27 cellular contexts compared by ENCODE assay signal in genomic region chr6:24840187-24840586, GRCh38. TPM values are rescaled to one million over a fixed set of nuclear protein-coding genes. Genes with fewer than 3 reads are reported as not detected.
A peak's percentile ranks its signal among the peaks of the same experiment; 100 is the strongest.
DNase-seq lines count a peak whose midpoint lies in the region; ATAC-seq and TF ChIP-seq lines count a peak whose summit lies in the region.
"Had no signal": no experiment of that assay in that cellular context is flagged by ENCODE, and none has a peak within 500 bp of the region (broad histone marks: within the 10 kb centered on the region; RNA-seq: fewer than 3 reads in every experiment).

No MANE protein-coding gene starts in this region.

- no peaks in the 10 kb centered on the region for H3K9me3 ChIP-seq in CD4-positive, alpha-beta T cell (ENCODE audit: control insufficient read depth, low read length)
- H3K9me3 ChIP-seq in PC-3 (ENCODE audit: low read length), result no peaks in the 10 kb centered on the region
- H3K9me3 ChIP-seq: esophagus squamous epithelium, heart right ventricle, psoas muscle, sigmoid colon, stomach, tibial nerve had no signal

- no peak for TF ChIP-seq CTCF in activated CD8-positive, alpha-beta T cell treated with anti-CD3 and anti-CD28 coated beads for 36 hours (IDR thresholded peaks at IDR 0.05)
- TF ChIP-seq CTCF in CD4-positive, alpha-beta T cell (IDR thresholded peaks at IDR 0.05), result no peak
- TF ChIP-seq CTCF in natural killer cell (IDR thresholded peaks at IDR 0.05) (no peak), PC-3 (conservative IDR thresholded peaks at IDR 0.05; ENCODE audit: low read depth, low read length) (no peak)

- H3K4me1 ChIP-seq in PC-3 (ENCODE audit: insufficient read depth, low read length), result no peaks in the 10 kb centered on the region
- H3K4me1 ChIP-seq: psoas muscle had no signal

- H3K27ac ChIP-seq in CD4-positive, alpha-beta T cell (ENCODE audit: low read depth, low read length), result peak overlapping the region; percentile 32
- H3K27ac ChIP-seq in PC-3 (ENCODE audit: low read length), result no peak overlapping the region
- H3K27ac ChIP-seq: coronary artery, esophagus squamous epithelium, heart right ventricle, HL-60, psoas muscle, RWPE1, sigmoid colon, stomach, tibial nerve had no signal

- H3K27me3 Mint-ChIP-seq in activated CD8-positive, alpha-beta T cell treated with anti-CD3 and anti-CD28 coated beads for 36 hours, result no peaks in the 10 kb centered on the region
- no peaks in the 10 kb centered on the region for H3K27me3 Mint-ChIP-seq in activated CD8-positive, alpha-beta T cell treated with anti-CD3 and anti-CD28 coated beads, Interleukin-2, amount 10 ng/mL, durations not matched to agents 7 days and 5 days (ENCODE audit: low read depth)
- no peaks in the 10 kb centered on the region for H3K27me3 Mint-ChIP-seq in CD4-positive, alpha-beta T cell
- H3K27me3 Mint-ChIP-seq in activated T-helper 17 cell treated with anti-CD3 and anti-CD28 coated beads, Interleukin-2, amount 50 U/mL, for 72 hours, result no peaks in the 10 kb centered on the region
- H3K27me3 Mint-ChIP-seq in natural killer cell (ENCODE audit: low read depth in 2 of 2), result no peaks in the 10 kb centered on the region

- H3K4me1 Mint-ChIP-seq in activated CD8-positive, alpha-beta T cell treated with anti-CD3 and anti-CD28 coated beads for 36 hours (ENCODE audit: low read depth), result peaks cover 67% of the 10 kb centered on the region
- peaks cover 48% of the 10 kb centered on the region for H3K4me1 Mint-ChIP-seq in activated CD8-positive, alpha-beta T cell treated with anti-CD3 and anti-CD28 coated beads, Interleukin-2, amount 10 ng/mL, durations not matched to agents 7 days and 5 days (ENCODE audit: low read depth)
- H3K4me1 Mint-ChIP-seq in CD4-positive, alpha-beta T cell (ENCODE audit: low read depth), result peaks cover 79% of the 10 kb centered on the region
- peaks cover 25% of the 10 kb centered on the region for H3K4me1 Mint-ChIP-seq in activated T-helper 17 cell treated with anti-CD3 and anti-CD28 coated beads, Interleukin-2, amount 50 U/mL, for 72 hours
- H3K4me1 Mint-ChIP-seq in natural killer cell, result peaks cover 40 to 43% of the 10 kb centered on the region in 2 donors

- no peaks in the 10 kb centered on the region for H3K9me2 ChIP-seq in PC-3 (replicated peaks; ENCODE audit: low read length)

- H3F3A ChIP-seq in PC-3 (ENCODE audit: low read length, unreplicated experiment), result no peaks in the 10 kb centered on the region

- H3K36me3 ChIP-seq in PC-3 (ENCODE audit: low read depth, low read length), result no peaks in the 10 kb centered on the region
- H3K36me3 ChIP-seq: esophagus squamous epithelium had no signal

- no peak overlapping the region for H3K4me3 ChIP-seq in PC-3 (ENCODE audit: low read length)
- H3K4me3 ChIP-seq: coronary artery, esophagus squamous epithelium, heart right ventricle, psoas muscle, sigmoid colon, stomach, tibial nerve had no signal

- H4K20me1 ChIP-seq in PC-3 (ENCODE audit: low read length), result no peaks in the 10 kb centered on the region

- CTCF ChIA-PET in activated CD8-positive, alpha-beta T cell treated with anti-CD3 and anti-CD28 coated beads for 36 hours (lab: Charles Lee), result interaction anchor here (1.3 to 1.5 kb wide), 2 partner anchors 16 to 152 kb away, joined by 4 read pairs; no protein-coding TSS in a partner anchor
- CTCF ChIA-PET in activated CD8-positive, alpha-beta T cell treated with anti-CD3 and anti-CD28 coated beads, Interleukin-2, amount 10 ng/mL, durations not matched to agents 7 days and 5 days (lab: Charles Lee), result no interaction called here
- CTCF ChIA-PET in CD4-positive, alpha-beta T cell (lab: Charles Lee), result interaction anchor here (0.7 to 0.9 kb wide), 2 partner anchors 96 to 178 kb away, joined by 3 to 6 read pairs; no protein-coding TSS in a partner anchor
- CTCF ChIA-PET in PC-3 (lab: Charles Lee), result no interaction called here

- H3K9ac ChIP-seq in PC-3 (ENCODE audit: low read length), result no peak overlapping the region

- intact Hi-C loops in activated CD8-positive, alpha-beta T cell treated with anti-CD3 and anti-CD28 coated beads for 36 hours (cut with micrococcal nuclease), result no loop called here
- intact Hi-C loops in CD4-positive, alpha-beta T cell (cut with DNase I, micrococcal nuclease), result no loop called here
- intact Hi-C loops in natural killer cell (cut with micrococcal nuclease), result no loop called here
- intact Hi-C loops in PC-3 (cut with micrococcal nuclease), result no loop called here

- peaks cover 72% of the 10 kb centered on the region for H3K36me3 Mint-ChIP-seq in activated CD8-positive, alpha-beta T cell treated with anti-CD3 and anti-CD28 coated beads for 36 hours (ENCODE audit: low read depth)
- H3K36me3 Mint-ChIP-seq in activated CD8-positive, alpha-beta T cell treated with anti-CD3 and anti-CD28 coated beads, Interleukin-2, amount 10 ng/mL, durations not matched to agents 7 days and 5 days (ENCODE audit: low read depth), result peaks cover 86% of the 10 kb centered on the region
- H3K36me3 Mint-ChIP-seq in CD4-positive, alpha-beta T cell (ENCODE audit: low read depth), result peaks cover 96% of the 10 kb centered on the region
- H3K36me3 Mint-ChIP-seq in activated T-helper 17 cell treated with anti-CD3 and anti-CD28 coated beads, Interleukin-2, amount 50 U/mL, for 72 hours (ENCODE audit: low read depth), result peaks cover 92% of the 10 kb centered on the region
- peaks cover 1% of the 10 kb centered on the region for H3K36me3 Mint-ChIP-seq in natural killer cell

- H3K27me3 ChIP-seq in CD4-positive, alpha-beta T cell (ENCODE audit: control insufficient read depth, insufficient read depth, low read length), result no peaks in the 10 kb centered on the region
- H3K27me3 ChIP-seq in PC-3 (ENCODE audit: low read length), result 0 out of 2 replicates have a peak, but pooled peaks cover 17% of the 10 kb centered on the region
- H3K27me3 ChIP-seq: esophagus squamous epithelium, heart right ventricle, sigmoid colon, stomach, tibial nerve had no signal

- BruUV-seq in PC-3 (replicated peaks; lab: Mats Ljungman, UMichigan), result no TSS peak

- no peak overlapping the region for H2AFZ ChIP-seq in PC-3 (ENCODE audit: low read length)

- peak overlapping the region; percentile 64 for H3K27ac Mint-ChIP-seq in activated CD8-positive, alpha-beta T cell treated with anti-CD3 and anti-CD28 coated beads for 36 hours
- no peak overlapping the region for H3K27ac Mint-ChIP-seq in activated CD8-positive, alpha-beta T cell treated with anti-CD3 and anti-CD28 coated beads, Interleukin-2, amount 10 ng/mL, durations not matched to agents 7 days and 5 days
- peak overlapping the region; percentile 90 for H3K27ac Mint-ChIP-seq in CD4-positive, alpha-beta T cell
- peak overlapping the region; percentile 31 for H3K27ac Mint-ChIP-seq in activated T-helper 17 cell treated with anti-CD3 and anti-CD28 coated beads, Interleukin-2, amount 50 U/mL, for 72 hours
- H3K27ac Mint-ChIP-seq in natural killer cell, result peak overlapping the region; percentile 80 to 84

- H3K9me3 Mint-ChIP-seq in activated CD8-positive, alpha-beta T cell treated with anti-CD3 and anti-CD28 coated beads for 36 hours, result no peaks in the 10 kb centered on the region
- H3K9me3 Mint-ChIP-seq in activated CD8-positive, alpha-beta T cell treated with anti-CD3 and anti-CD28 coated beads, Interleukin-2, amount 10 ng/mL, durations not matched to agents 7 days and 5 days (ENCODE audit: insufficient read depth), result no peaks in the 10 kb centered on the region
- H3K9me3 Mint-ChIP-seq in CD4-positive, alpha-beta T cell, result no peaks in the 10 kb centered on the region
- no peaks in the 10 kb centered on the region for H3K9me3 Mint-ChIP-seq in activated T-helper 17 cell treated with anti-CD3 and anti-CD28 coated beads, Interleukin-2, amount 50 U/mL, for 72 hours
- H3K9me3 Mint-ChIP-seq in natural killer cell, result no peaks in the 10 kb centered on the region

- ATAC-seq in activated CD8-positive, alpha-beta T cell treated with anti-CD3 and anti-CD28 coated beads for 36 hours, result no peak
- ATAC-seq in activated CD8-positive, alpha-beta T cell treated with anti-CD3 and anti-CD28 coated beads, Interleukin-2, amount 10 ng/mL, durations not matched to agents 7 days and 5 days, result no peak
- no peak for ATAC-seq in CD4-positive, alpha-beta T cell (ENCODE audit: poor library complexity)
- ATAC-seq in activated T-helper 17 cell treated with anti-CD3 and anti-CD28 coated beads, Interleukin-2, amount 50 U/mL, for 72 hours (replicated peaks), result no peak
- ATAC-seq in natural killer cell (no peak), PC-3 (no peak)
- ATAC-seq: heart right ventricle, left colon, psoas muscle had no signal

- no peaks in the 10 kb centered on the region for H3K79me2 ChIP-seq in PC-3 (ENCODE audit: low read length)

- H3K4me2 ChIP-seq in PC-3 (ENCODE audit: low read length), result no peak overlapping the region

- POLR2A ChIA-PET in activated CD8-positive, alpha-beta T cell treated with anti-CD3 and anti-CD28 coated beads for 36 hours (lab: Charles Lee), result interaction anchor here (1.0 kb wide), 1 partner anchor 69 kb away, joined by 3 read pairs; no protein-coding TSS in a partner anchor
- POLR2A ChIA-PET in activated CD8-positive, alpha-beta T cell treated with anti-CD3 and anti-CD28 coated beads, Interleukin-2, amount 10 ng/mL, durations not matched to agents 7 days and 5 days (lab: Charles Lee), result no interaction called here
- POLR2A ChIA-PET in CD4-positive, alpha-beta T cell (lab: Charles Lee), result interaction anchor here (1.2 kb wide), 1 partner anchor 155 kb away, joined by 3 read pairs; no protein-coding TSS in a partner anchor
- POLR2A ChIA-PET in PC-3 (lab: Charles Lee; ENCODE audit: unreplicated experiment), result no interaction called here

- H3K4me3 Mint-ChIP-seq in activated CD8-positive, alpha-beta T cell treated with anti-CD3 and anti-CD28 coated beads for 36 hours, result no peak overlapping the region
- H3K4me3 Mint-ChIP-seq in activated CD8-positive, alpha-beta T cell treated with anti-CD3 and anti-CD28 coated beads, Interleukin-2, amount 10 ng/mL, durations not matched to agents 7 days and 5 days, result no peak overlapping the region
- H3K4me3 Mint-ChIP-seq in CD4-positive, alpha-beta T cell, result no peak overlapping the region
- peak overlapping the region; percentile 51 for H3K4me3 Mint-ChIP-seq in activated T-helper 17 cell treated with anti-CD3 and anti-CD28 coated beads, Interleukin-2, amount 50 U/mL, for 72 hours
- no peak overlapping the region for H3K4me3 Mint-ChIP-seq in natural killer cell

- no peak for DNase-seq in activated CD8-positive, alpha-beta T cell treated with anti-CD3 and anti-CD28 coated beads for 36 hours
- no peak for DNase-seq in activated CD8-positive, alpha-beta T cell treated with anti-CD3 and anti-CD28 coated beads, Interleukin-2, amount 10 ng/mL, durations not matched to agents 7 days and 5 days
- DNase-seq in CD4-positive, alpha-beta T cell, result no peak
- DNase-seq in natural killer cell (no peak), iPS-NIHi11 (ENCODE audit: low spot score) (no peak), CD1c-positive myeloid dendritic cell (ENCODE audit: extremely low spot score) (no peak), PC-3 (no peak)
- DNase-seq: amygdala, DMS79, esophagus squamous epithelium, foreskin melanocyte, GDM1, GOT3, heart right ventricle, left colon, NCI-H146, NCI-H2107, NCI-H774, psoas muscle, sigmoid colon, stomach had no signal

RNA-seq across cellular contexts. Expression of gene ARMH2, which starts 41.5 kb away (rescaled TPM):
- total RNA-seq in activated CD8-positive, alpha-beta T cell treated with anti-CD3 and anti-CD28 coated beads for 36 hours, result under 1 TPM in 1 of 2 experiments, not detected in 1; 0.40 TPM
- 1 to 10 TPM in 1 of 2 experiments, under 1 TPM in 1; 0.97 to 1.7 TPM for total RNA-seq in activated CD8-positive, alpha-beta T cell treated with anti-CD3 and anti-CD28 coated beads, Interleukin-2, amount 10 ng/mL, durations not matched to agents 7 days and 5 days
- total RNA-seq in CD4-positive, alpha-beta T cell, result not detected
- under 1 TPM; 0.43 to 0.45 TPM for total RNA-seq in activated T-helper 17 cell treated with anti-CD3 and anti-CD28 coated beads, Interleukin-2, amount 50 U/mL, for 72 hours
- total RNA-seq in natural killer cell (1 to 10 TPM in 2 of 3 donors, under 1 TPM in 1; 0.68 to 3.0 (median 1.2) TPM), PC-3 (2014; rRNA removed) (not detected in 2 replicates)
- total RNA-seq: esophagus squamous epithelium, heart right ventricle, left colon, psoas muscle, sigmoid colon, SK-MEL-5, stomach, tibial nerve had no signal

Comparison
In these comparisons a context has a peak if more than half of its experiments do, and no peak if none do; other contexts are left out.
1. CTCF ChIA-PET loops: an anchor here in activated CD8-positive, alpha-beta T cell treated with anti-CD3 and anti-CD28 coated beads for 36 hours (1.3 to 1.5 kb wide) and CD4-positive, alpha-beta T cell (0.7 to 0.9 kb wide); none called in activated CD8-positive, alpha-beta T cell treated with anti-CD3 and anti-CD28 coated beads, Interleukin-2, amount 10 ng/mL, durations not matched to agents 7 days and 5 days and PC-3.
2. POLR2A ChIA-PET loops: an anchor here in activated CD8-positive, alpha-beta T cell treated with anti-CD3 and anti-CD28 coated beads for 36 hours (1.0 kb wide) and CD4-positive, alpha-beta T cell (1.2 kb wide); none called in activated CD8-positive, alpha-beta T cell treated with anti-CD3 and anti-CD28 coated beads, Interleukin-2, amount 10 ng/mL, durations not matched to agents 7 days and 5 days and PC-3.